13 cellular contexts compared by ENCODE assay signal in the genomic region with DNA sequence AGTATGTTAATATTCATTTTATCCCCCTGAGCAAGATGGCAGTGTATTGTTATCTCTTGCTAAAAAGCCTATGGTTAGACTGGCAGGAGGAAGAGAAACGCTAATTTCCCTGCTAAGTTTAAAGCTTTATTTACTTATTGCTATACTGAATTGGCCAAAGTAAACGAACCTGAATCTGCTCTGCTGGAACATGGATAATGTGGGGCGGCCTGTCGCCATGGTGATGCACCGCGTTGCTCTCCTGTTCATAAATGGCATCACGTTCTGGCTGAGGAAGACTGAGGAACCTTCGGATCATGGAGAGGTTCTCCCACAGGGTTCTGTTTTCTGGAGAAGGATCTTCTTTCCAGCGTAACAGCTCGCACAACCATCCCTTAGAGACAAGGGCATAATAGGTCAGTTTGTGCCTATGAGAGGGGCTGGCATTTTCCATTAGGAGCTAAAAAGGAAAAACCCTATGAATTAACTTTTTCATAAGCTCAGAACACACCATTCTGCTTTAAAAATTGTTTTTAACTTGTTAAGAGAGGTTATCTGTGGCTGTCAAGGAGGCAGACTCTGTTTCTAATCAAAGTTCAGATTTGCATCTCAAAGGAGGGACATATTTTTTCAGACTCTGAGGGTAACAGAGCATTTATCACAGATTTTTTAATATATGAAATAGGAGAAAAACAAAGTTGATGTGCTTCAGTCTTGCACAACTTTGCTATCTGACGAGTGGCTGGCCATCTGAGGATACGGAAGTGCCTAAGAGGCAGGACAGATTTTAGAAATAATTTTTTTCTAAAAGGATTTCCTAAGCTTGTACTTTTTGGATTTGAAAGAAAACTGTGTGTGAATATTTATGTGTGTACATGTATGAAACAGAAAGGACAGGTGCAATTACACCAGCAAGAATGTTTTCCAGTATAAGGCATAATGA.
A peak's percentile ranks its signal among the peaks of the same experiment; 100 is the strongest.
DNase-seq lines count a peak whose midpoint lies in the region; ATAC-seq, FAIRE-seq and TF ChIP-seq lines count a peak whose summit lies in the region.
"Had no signal": no experiment of that assay in that cellular context is flagged by ENCODE, and none has a peak within 500 bp of the region (broad histone marks: within the 10 kb centered on the region; RNA-seq: fewer than 3 reads in every experiment).

No MANE protein-coding gene starts in this region.

- H3K4me3 ChIP-seq in ascending aorta: no peak overlapping the region
- H3K4me3 ChIP-seq: lung, psoas muscle, SJSA1 had no signal

- H3K27me3 ChIP-seq in ascending aorta: no peaks in the 10 kb centered on the region
- H3K27me3 ChIP-seq: SJSA1 had no signal

- TF ChIP-seq CTCF in ascending aorta (IDR thresholded peaks at IDR 0.05): no peak

- H3K4me3 Mint-ChIP-seq in activated T-cell treated with anti-CD3 and anti-CD28 coated beads, Interleukin-2, amount 50 U/mL, for 24 hours: no peak overlapping the region
- no peak overlapping the region for H3K4me3 Mint-ChIP-seq in activated T-cell treated with anti-CD3 and anti-CD28 coated beads, Interleukin-2, amount 50 U/mL, for 4 hours
- H3K4me3 Mint-ChIP-seq in activated naive CD8-positive, alpha-beta T cell treated with anti-CD3 and anti-CD28 coated beads, Interleukin-2, amount 10 ng/mL, durations not matched to agents 7 days and 5 days: no peak overlapping the region
- no peak overlapping the region for H3K4me3 Mint-ChIP-seq in stimulated activated effector memory CD8-positive, alpha-beta T cell treated with anti-CD3 and anti-CD28 coated beads, Interleukin-12 subunit alpha, Interleukin-12 subunit beta, amount 100 ng/mL, for 72 hours

- no peak overlapping the region for H3K27ac ChIP-seq in ascending aorta
- H3K27ac ChIP-seq: psoas muscle, SJSA1 had no signal

- FAIRE-seq in GM12891 (lab: Jason Lieb, UNC): no peak

- H3K36me3 ChIP-seq in ascending aorta: peaks cover 0 to 12% of the 10 kb centered on the region in 2 donors
- H3K36me3 ChIP-seq: SJSA1 had no signal

- peaks cover 96% of the 10 kb centered on the region for H3K36me3 Mint-ChIP-seq in activated T-cell treated with anti-CD3 and anti-CD28 coated beads, Interleukin-2, amount 50 U/mL, for 24 hours (ENCODE audit: low read depth)
- H3K36me3 Mint-ChIP-seq in activated T-cell treated with anti-CD3 and anti-CD28 coated beads, Interleukin-2, amount 50 U/mL, for 4 hours (ENCODE audit: insufficient read depth): peaks cover 40% of the 10 kb centered on the region
- peaks cover 52% of the 10 kb centered on the region for H3K36me3 Mint-ChIP-seq in activated naive CD8-positive, alpha-beta T cell treated with anti-CD3 and anti-CD28 coated beads, Interleukin-2, amount 10 ng/mL, durations not matched to agents 7 days and 5 days
- H3K36me3 Mint-ChIP-seq in stimulated activated effector memory CD8-positive, alpha-beta T cell treated with anti-CD3 and anti-CD28 coated beads, Interleukin-12 subunit alpha, Interleukin-12 subunit beta, amount 100 ng/mL, for 72 hours: peaks cover 100% of the 10 kb centered on the region

- intact Hi-C loops in ascending aorta (cut with DNase I): no loop called here

- H3K9me3 Mint-ChIP-seq in activated T-cell treated with anti-CD3 and anti-CD28 coated beads, Interleukin-2, amount 50 U/mL, for 24 hours: no peaks in the 10 kb centered on the region
- no peaks in the 10 kb centered on the region for H3K9me3 Mint-ChIP-seq in activated T-cell treated with anti-CD3 and anti-CD28 coated beads, Interleukin-2, amount 50 U/mL, for 4 hours
- no peaks in the 10 kb centered on the region for H3K9me3 Mint-ChIP-seq in activated naive CD8-positive, alpha-beta T cell treated with anti-CD3 and anti-CD28 coated beads, Interleukin-2, amount 10 ng/mL, durations not matched to agents 7 days and 5 days
- no peaks in the 10 kb centered on the region for H3K9me3 Mint-ChIP-seq in stimulated activated effector memory CD8-positive, alpha-beta T cell treated with anti-CD3 and anti-CD28 coated beads, Interleukin-12 subunit alpha, Interleukin-12 subunit beta, amount 100 ng/mL, for 72 hours

- peak overlapping the region; percentile 86 for H3K27ac Mint-ChIP-seq in activated T-cell treated with anti-CD3 and anti-CD28 coated beads, Interleukin-2, amount 50 U/mL, for 24 hours
- peak overlapping the region; percentile 62 for H3K27ac Mint-ChIP-seq in activated naive CD8-positive, alpha-beta T cell treated with anti-CD3 and anti-CD28 coated beads, Interleukin-2, amount 10 ng/mL, durations not matched to agents 7 days and 5 days
- peak overlapping the region; percentile 72 for H3K27ac Mint-ChIP-seq in stimulated activated effector memory CD8-positive, alpha-beta T cell treated with anti-CD3 and anti-CD28 coated beads, Interleukin-12 subunit alpha, Interleukin-12 subunit beta, amount 100 ng/mL, for 72 hours

- no peak for ATAC-seq in activated T-cell treated with anti-CD3 and anti-CD28 coated beads, Interleukin-2, amount 50 U/mL, for 4 hours
- peak; percentile 18 for ATAC-seq in activated naive CD8-positive, alpha-beta T cell treated with anti-CD3 and anti-CD28 coated beads, Interleukin-2, amount 10 ng/mL, durations not matched to agents 7 days and 5 days (ENCODE audit: low read depth)
- ATAC-seq in stimulated activated effector memory CD8-positive, alpha-beta T cell treated with anti-CD3 and anti-CD28 coated beads, Interleukin-12 subunit alpha, Interleukin-12 subunit beta, amount 100 ng/mL, for 72 hours: no peak
- ATAC-seq: psoas muscle had no signal

- H3K9me3 ChIP-seq in ascending aorta: no peaks in the 10 kb centered on the region
- H3K9me3 ChIP-seq: psoas muscle, SJSA1 had no signal

- H3K4me1 Mint-ChIP-seq in activated T-cell treated with anti-CD3 and anti-CD28 coated beads, Interleukin-2, amount 50 U/mL, for 24 hours (ENCODE audit: low read depth): peaks cover 61% of the 10 kb centered on the region
- H3K4me1 Mint-ChIP-seq in activated T-cell treated with anti-CD3 and anti-CD28 coated beads, Interleukin-2, amount 50 U/mL, for 4 hours (ENCODE audit: low read depth): peaks cover 9% of the 10 kb centered on the region
- peaks cover 21% of the 10 kb centered on the region for H3K4me1 Mint-ChIP-seq in activated naive CD8-positive, alpha-beta T cell treated with anti-CD3 and anti-CD28 coated beads, Interleukin-2, amount 10 ng/mL, durations not matched to agents 7 days and 5 days
- H3K4me1 Mint-ChIP-seq in stimulated activated effector memory CD8-positive, alpha-beta T cell treated with anti-CD3 and anti-CD28 coated beads, Interleukin-12 subunit alpha, Interleukin-12 subunit beta, amount 100 ng/mL, for 72 hours: peaks cover 12% of the 10 kb centered on the region

- H3K4me1 ChIP-seq in ascending aorta: peaks cover 0 to 2% of the 10 kb centered on the region in 2 donors
- H3K4me1 ChIP-seq: psoas muscle, SJSA1 had no signal

- POLR2A ChIA-PET in activated naive CD8-positive, alpha-beta T cell treated with anti-CD3 and anti-CD28 coated beads, Interleukin-2, amount 10 ng/mL, durations not matched to agents 7 days and 5 days (lab: Charles Lee): interaction anchor here (1.0 kb wide), 1 partner anchor 9 kb away, joined by 4 read pairs; no protein-coding TSS in a partner anchor

- no peak for DNase-seq in activated T-cell treated with anti-CD3 and anti-CD28 coated beads, Interleukin-2, amount 50 U/mL, for 24 hours
- DNase-seq in activated T-cell treated with anti-CD3 and anti-CD28 coated beads, Interleukin-2, amount 50 U/mL, for 4 hours: no peak
- peak; percentile 37 for DNase-seq in NCI-H2196 (lab: John Stamatoyannopoulos, UW; ENCODE audit: unreplicated experiment)
- no peak for DNase-seq in activated naive CD8-positive, alpha-beta T cell treated with anti-CD3 and anti-CD28 coated beads, Interleukin-2, amount 10 ng/mL, durations not matched to agents 7 days and 5 days
- no peak for DNase-seq in stimulated activated effector memory CD8-positive, alpha-beta T cell treated with anti-CD3 and anti-CD28 coated beads, Interleukin-12 subunit alpha, Interleukin-12 subunit beta, amount 100 ng/mL, for 72 hours (ENCODE audit: low spot score in 2 of 2)
- no peak for DNase-seq in midbrain (lab: John Stamatoyannopoulos, UW)
- DNase-seq in ascending aorta (ENCODE audit: low spot score in 2 of 2): no peak
- no peak for DNase-seq in GM12891 (ENCODE audit: insufficient read length, low spot score)
- DNase-seq: amniotic stem cell, NCI-H1694 treated with DMSO at 0.1 percent for 48 hours, psoas muscle had no signal

- no peak for TF ChIP-seq POLR2A in GM12891 (IDR thresholded peaks at IDR 0.05; ENCODE audit: low read depth, low read length)

- no peaks in the 10 kb centered on the region for H3K27me3 Mint-ChIP-seq in activated T-cell treated with anti-CD3 and anti-CD28 coated beads, Interleukin-2, amount 50 U/mL, for 24 hours
- no peaks in the 10 kb centered on the region for H3K27me3 Mint-ChIP-seq in activated T-cell treated with anti-CD3 and anti-CD28 coated beads, Interleukin-2, amount 50 U/mL, for 4 hours (ENCODE audit: low read depth)
- H3K27me3 Mint-ChIP-seq in activated naive CD8-positive, alpha-beta T cell treated with anti-CD3 and anti-CD28 coated beads, Interleukin-2, amount 10 ng/mL, durations not matched to agents 7 days and 5 days: no peaks in the 10 kb centered on the region

TF ChIP-seq in GM12891, 5 proteins besides CTCF, POLR2A, EP300 and RAD21:
- TF ChIP-seq PAX5 (IDR thresholded peaks at IDR 0.05; ENCODE audit: insufficient read depth, low read length, severe bottlenecking): no peak
- no peak for TF ChIP-seq POLR2AphosphoS5 (IDR thresholded peaks at IDR 0.05; ENCODE audit: low read depth, low read length)
- no peak for TF ChIP-seq TAF1 (IDR thresholded peaks at IDR 0.05; ENCODE audit: low read depth, low read length)
- no peak for TF ChIP-seq SPI1 (IDR thresholded peaks at IDR 0.05; ENCODE audit: low read depth, low read length)
- TF ChIP-seq POU2F2 (IDR thresholded peaks at IDR 0.05; ENCODE audit: low read depth, low read length): no peak
